29 cellular contexts compared by ENCODE assay signal in genomic region chr1:158329300-158329699, GRCh38. TPM values are rescaled to one million over a fixed set of nuclear protein-coding genes. Genes with fewer than 3 reads are reported as not detected.
"Had no signal": no experiment of that assay in that cellular context is flagged by ENCODE, and none has a peak within 500 bp of the region (broad histone marks: within the 10 kb centered on the region; RNA-seq: fewer than 3 reads in every experiment).

No MANE protein-coding gene starts in this region.

- ATAC-seq: HepG2, K562, Panc1, T-cell had no signal

- H3K9me3 Mint-ChIP-seq: T-cell; T-helper 1 cell treated with Interleukin-12 subunit alpha and Interleukin-12 subunit beta and Interleukin-4 antibody, amounts not matched to agents 30 μg/mL and 1 μg/mL, for 36 hours had no signal

- H3K4me3 ChIP-seq: K562 had no signal

- H3K36me3 Mint-ChIP-seq: T-cell had no signal

- H3K27ac Mint-ChIP-seq: T-cell; T-helper 1 cell treated with Interleukin-12 subunit alpha and Interleukin-12 subunit beta and Interleukin-4 antibody, amounts not matched to agents 30 μg/mL and 1 μg/mL, for 36 hours had no signal

- H3K9me3 ChIP-seq: SK-N-SH had no signal

- H3K4me3 Mint-ChIP-seq: T-cell; T-helper 1 cell treated with Interleukin-12 subunit alpha and Interleukin-12 subunit beta and Interleukin-4 antibody, amounts not matched to agents 30 μg/mL and 1 μg/mL, for 36 hours had no signal

- H3K4me2 ChIP-seq: KMS-11, SK-N-SH had no signal

- DNase-seq: IMR-90, NCI-H1092, NCI-H1417 treated with DMSO at 0.1 percent for 48 hours, NCI-H146, NCI-H1694 treated with DMSO at 0.1 percent for 48 hours, NCI-H1930, NCI-H2081, NCI-H2171, NCI-H226, NCI-H446, NCI-H510A, NCI-H524 treated with DMSO at 0.1 percent for 48 hours, NCI-H774, SHP77, SK-N-SH, SW 1271 had no signal

- H3K27ac ChIP-seq: KMS-11, RWPE1 had no signal

- H3K9ac ChIP-seq: KMS-11, SK-N-SH had no signal

RNA-seq across cellular contexts. Expression of gene CD1B, which starts 2.0 kb away (rescaled TPM):
- total RNA-seq: HepG2, HT-29, IMR-90, K562, LHCN-M2, MCF 10A, OCI-LY7, PC-3, SK-MEL-5, T-cell had no signal
- polyA plus RNA-seq: HepG2, IMR-90, K562, SK-N-SH had no signal

RNA-seq across cellular contexts. Expression of gene CD1E, which starts 24.4 kb away (rescaled TPM):
- total RNA-seq: HepG2, HT-29, IMR-90, K562, LHCN-M2, MCF 10A, OCI-LY7, PC-3, SK-MEL-5, T-cell had no signal
- polyA plus RNA-seq: HepG2, IMR-90, K562, SK-N-SH had no signal

RNA-seq across cellular contexts. Expression of gene CD1C, which starts 39.6 kb away (rescaled TPM):
- total RNA-seq: HepG2, HT-29, IMR-90, K562, LHCN-M2, MCF 10A, PC-3, SK-MEL-5 had no signal
- polyA plus RNA-seq: HepG2, IMR-90, K562, SK-N-SH had no signal
